Comparison of ENCODE assay signal across 8 cellular contexts in genomic region chr10:93541402-93542357, GRCh38.
DNase-seq lines count a peak whose midpoint lies in the region; ATAC-seq and TF ChIP-seq lines count a peak whose summit lies in the region.

No MANE protein-coding gene starts in this region.

- no peak for ATAC-seq in HG02623 (IDR thresholded peaks at IDR 0.05; ENCODE audit: unreplicated experiment)

- CTCF ChIA-PET in HEK293 (lab: Yijun Ruan, JAX) = interaction anchor here (0.7 to 2.9 kb wide), 20 partner anchors 9 to 642 kb away, joined by 3 to 27 read pairs (median 5); partner anchors contain the start of gene MYOF

- TF ChIP-seq CTCF in C4-2B (conservative IDR thresholded peaks at IDR 0.05) (peak; percentile 84), HEK293 (tag by site-specific recombination; IDR thresholded peaks at IDR 0.05) (peak; percentile 78), WERI-Rb-1 (IDR thresholded peaks at IDR 0.05; ENCODE audit: low read depth, low read length) (peak; percentile 86)

- no peak overlapping the region for H3K27ac ChIP-seq in C4-2B
- no peak overlapping the region for H3K27ac ChIP-seq in HEK293 (ENCODE audit: extremely low read depth, low read depth, low read length)
- peak overlapping the region; percentile 87 for H3K27ac ChIP-seq in WERI-Rb-1

- H3K27me3 ChIP-seq in WERI-Rb-1 (ENCODE audit: insufficient read depth, low read depth, severe bottlenecking) = no peaks in the 10 kb centered on the region

- H3K4me3 ChIP-seq in HEK293 (ENCODE audit: low read depth, low read length) (peak overlapping the region; percentile 37), WERI-Rb-1 (ENCODE audit: low read depth, low read length) (peak overlapping the region; percentile 26)

- no peaks in the 10 kb centered on the region for H3K36me3 ChIP-seq in HEK293 (ENCODE audit: control insufficient read depth in 2 of 2, insufficient read depth in 1 of 2, low read length in 2 of 2)
- H3K36me3 ChIP-seq in WERI-Rb-1 = no peaks in the 10 kb centered on the region

- DNase-seq in WERI-Rb-1 (peak; percentile 84), foreskin melanocyte (peak; percentile 22), retina (peak; percentile 57), KG1 (lab: John Stamatoyannopoulos, UW) (no peak), NCI-H1092 treated with DMSO at 0.1 percent for 48 hours (lab: John Stamatoyannopoulos, UW) (no peak)

- H3K9me3 ChIP-seq in HEK293 (ENCODE audit: control insufficient read depth, insufficient read depth, low read depth, low read length) = no peaks in the 10 kb centered on the region
- no peaks in the 10 kb centered on the region for H3K9me3 ChIP-seq in WERI-Rb-1 (ENCODE audit: severe bottlenecking)

- POLR2A ChIA-PET in HEK293 (lab: Yijun Ruan, JAX) = interaction anchor here (1.2 kb wide), 1 partner anchor 46 kb away, joined by 3 read pairs; the partner anchor contains the start of gene CEP55

- no peaks in the 10 kb centered on the region for H3K4me1 ChIP-seq in HEK293 (ENCODE audit: control insufficient read depth, insufficient read depth, low read length)

TF ChIP-seq in HEK293, 187 proteins besides CTCF, POLR2A, EP300 and RAD21 (continues in another document):
- TF ChIP-seq ZNF2 (tag by site-specific recombination; IDR thresholded peaks at IDR 0.05) = peak; percentile 82
- TF ChIP-seq, protein P1, sequence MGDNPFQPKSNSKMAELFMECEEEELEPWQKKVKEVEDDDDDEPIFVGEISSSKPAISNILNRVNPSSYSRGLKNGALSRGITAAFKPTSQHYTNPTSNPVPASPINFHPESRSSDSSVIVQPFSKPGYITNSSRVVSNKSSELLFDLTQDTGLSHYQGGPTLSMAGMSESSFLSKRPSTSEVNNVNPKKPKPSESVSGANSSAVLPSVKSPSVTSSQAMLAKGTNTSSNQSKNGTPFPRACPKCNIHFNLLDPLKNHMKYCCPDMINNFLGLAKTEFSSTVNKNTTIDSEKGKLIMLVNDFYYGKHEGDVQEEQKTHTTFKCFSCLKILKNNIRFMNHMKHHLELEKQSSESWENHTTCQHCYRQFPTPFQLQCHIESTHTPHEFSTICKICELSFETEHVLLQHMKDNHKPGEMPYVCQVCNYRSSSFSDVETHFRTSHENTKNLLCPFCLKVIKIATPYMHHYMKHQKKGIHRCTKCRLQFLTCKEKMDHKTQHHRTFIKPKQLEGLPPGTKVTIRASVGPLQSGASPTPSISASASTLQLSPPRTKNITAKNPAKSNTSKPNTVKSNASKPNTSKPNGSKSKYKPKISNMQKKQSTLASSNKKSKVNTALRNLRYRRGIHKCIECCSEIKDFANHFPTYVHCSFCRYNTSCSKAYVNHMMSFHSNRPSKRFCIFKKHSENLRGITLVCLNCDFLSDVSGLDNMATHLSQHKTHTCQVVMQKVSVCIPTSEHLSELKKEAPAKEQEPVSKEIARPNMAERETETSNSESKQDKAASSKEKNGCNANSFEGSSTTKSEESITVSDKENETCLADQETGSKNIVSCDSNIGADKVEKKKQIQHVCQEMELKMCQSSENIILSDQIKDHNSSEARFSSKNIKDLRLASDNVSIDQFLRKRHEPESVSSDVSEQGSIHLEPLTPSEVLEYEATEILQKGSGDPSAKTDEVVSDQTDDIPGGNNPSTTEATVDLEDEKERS (tag by site-specific recombination; IDR thresholded peaks at IDR 0.05) = no peak
- no peak for TF ChIP-seq WT1 (tag by site-specific recombination; IDR thresholded peaks at IDR 0.05)
- TF ChIP-seq ZNF10 (tag by site-specific recombination; IDR thresholded peaks at IDR 0.05) = no peak
- no peak for TF ChIP-seq HOXA7 (CRISPR knock-in tag; IDR thresholded peaks at IDR 0.05; ENCODE audit: borderline replicate concordance)
- no peak for TF ChIP-seq ZFP69B (tag by site-specific recombination; IDR thresholded peaks at IDR 0.05)
- no peak for TF ChIP-seq ZNF521 (tag by site-specific recombination; IDR thresholded peaks at IDR 0.05)
- TF ChIP-seq ZXDB (tag by site-specific recombination; IDR thresholded peaks at IDR 0.05) = no peak; the same call in 1 of the 2 replicates
- no peak for TF ChIP-seq ZNF623 (tag by site-specific recombination; IDR thresholded peaks at IDR 0.05)
- TF ChIP-seq EGR2 (tag by site-specific recombination; IDR thresholded peaks at IDR 0.05; ENCODE audit: low read depth) = no peak
- TF ChIP-seq ZNF335 (tag by site-specific recombination; conservative IDR thresholded peaks at IDR 0.05) = peak; percentile 96
- no peak for TF ChIP-seq TSHZ1 (tag by site-specific recombination; IDR thresholded peaks at IDR 0.05; ENCODE audit: borderline replicate concordance)
- TF ChIP-seq IKZF3 (tag by site-specific recombination; IDR thresholded peaks at IDR 0.05) = peak; percentile 57
- no peak for TF ChIP-seq ZNF140 (tag by site-specific recombination; IDR thresholded peaks at IDR 0.05)
- TF ChIP-seq ZIC2 (tag by site-specific recombination; IDR thresholded peaks at IDR 0.05) = peak; percentile 95
- no peak for TF ChIP-seq ZNF248 (tag by site-specific recombination; IDR thresholded peaks at IDR 0.05)
- TF ChIP-seq ZNF23 (tag by site-specific recombination; IDR thresholded peaks at IDR 0.05; ENCODE audit: borderline replicate concordance) = no peak
- peak; percentile 26; the same call in 1 of the 2 replicates for TF ChIP-seq SP3 (tag by site-specific recombination; IDR thresholded peaks at IDR 0.05)
- no peak for TF ChIP-seq ZNF704 (tag by site-specific recombination; IDR thresholded peaks at IDR 0.05)
- TF ChIP-seq ZBTB20 (tag by site-specific recombination; IDR thresholded peaks at IDR 0.05) = no peak
- TF ChIP-seq ZNF423 (tag by site-specific recombination; IDR thresholded peaks at IDR 0.05) = no peak
- TF ChIP-seq ZNF169 (tag by site-specific recombination; IDR thresholded peaks at IDR 0.05) = no peak
- peak; percentile 81 for TF ChIP-seq ZNF121 (tag by site-specific recombination; IDR thresholded peaks at IDR 0.05)
- TF ChIP-seq ZNF274 (IDR thresholded peaks at IDR 0.05; ENCODE audit: low read length) = no peak
- no peak for TF ChIP-seq ZNF274 (tag by site-specific recombination; IDR thresholded peaks at IDR 0.05; ENCODE audit: borderline replicate concordance)
- TF ChIP-seq ZNF155 (tag by site-specific recombination; IDR thresholded peaks at IDR 0.05) = no peak
- no peak for TF ChIP-seq ZNF184 (tag by site-specific recombination; IDR thresholded peaks at IDR 0.05)
- TF ChIP-seq ATF2 (tag by site-specific recombination; IDR thresholded peaks at IDR 0.05; ENCODE audit: low read depth) = no peak

Comparison
In these comparisons a context has a peak if more than half of its experiments do, and no peak if none do; other contexts are left out.
1. DNase-seq: peak in WERI-Rb-1 (single experiment), foreskin melanocyte (single experiment) and retina (single experiment); none in KG1 (single experiment) and NCI-H1092 treated with DMSO at 0.1 percent for 48 hours (single experiment).
2. Peak in every context shown above with its lines, with median percentiles within 50 percentile points of each other: CTCF ChIP-seq.